ENCODE assay signal across 8 cellular contexts in the genomic region with DNA sequence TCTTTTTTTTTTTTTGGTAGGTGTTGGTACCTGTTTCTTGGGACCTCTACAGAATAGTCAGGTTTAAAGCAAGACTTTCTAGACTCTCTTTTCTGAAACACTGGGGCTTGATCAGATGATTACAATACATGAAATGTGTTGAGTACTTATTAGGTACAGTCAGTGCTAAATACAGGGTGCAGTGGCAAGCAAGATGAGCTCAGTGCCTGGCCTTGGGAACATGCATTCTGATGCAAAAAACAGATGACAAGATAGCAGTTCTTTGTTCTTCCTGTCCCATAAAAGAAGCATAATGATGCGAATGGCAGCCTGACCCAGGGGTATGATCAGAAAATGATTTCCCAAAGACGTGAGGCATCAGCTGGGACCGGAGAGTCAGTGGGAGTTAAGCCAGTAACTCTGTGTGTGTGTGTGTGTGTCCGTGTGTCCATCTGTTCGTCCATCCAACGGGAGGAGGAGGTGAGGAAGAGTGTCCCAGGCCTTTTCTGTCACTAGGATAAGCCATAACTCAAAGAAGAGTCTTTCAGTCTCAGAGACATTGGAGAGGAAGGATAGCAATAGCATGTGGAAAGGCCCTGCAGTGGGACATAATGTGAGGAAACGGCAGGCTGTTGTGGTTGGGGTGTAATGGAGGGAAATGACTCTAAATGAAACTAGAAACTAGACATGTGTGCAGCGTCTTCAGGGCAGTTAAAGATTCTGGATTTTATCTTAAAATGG. TPM values are rescaled to one million over a fixed set of nuclear protein-coding genes. Genes with fewer than 3 reads are reported as not detected.
DNase-seq lines count a peak whose midpoint lies in the region; ATAC-seq, FAIRE-seq and TF ChIP-seq lines count a peak whose summit lies in the region.

No MANE protein-coding gene starts in this region.

- no peak overlapping the region for H3K27ac Mint-ChIP-seq in endothelial cell (ENCODE audit: unreplicated experiment)

- peaks cover 2% of the 10 kb centered on the region for H3K79me2 ChIP-seq in GM12878 (ENCODE audit: control insufficient read depth, insufficient read depth, low read length)

- H3K4me3 Mint-ChIP-seq in endothelial cell (ENCODE audit: unreplicated experiment): no peak overlapping the region

- peaks cover 0 to 3% of the 10 kb centered on the region in 2 experiments; a peak in 3 of 4 replicates for H3K36me3 ChIP-seq in GM12878 (ENCODE audit: control insufficient read depth in 2 of 2, insufficient read depth in 2 of 2, low read length in 1 of 2)

- DNase-seq in GM10266 (ENCODE audit: extremely low spot score) (peak; percentile 30), GM12878 (ENCODE audit: low read depth, low spot score) (peak; percentile 64), cerebellar cortex (ENCODE audit: low spot score) (no peak), NCI-H526 (lab: John Stamatoyannopoulos, UW) (no peak), NCI-H1417 treated with DMSO at 0.1 percent for 48 hours (lab: John Stamatoyannopoulos, UW) (no peak), endothelial cell (ENCODE audit: low spot score) (no peak)

- peak overlapping the region; percentile 12; the same call in 1 of the 2 replicates for H3K4me3 ChIP-seq in GM12878

- CTCF ChIA-PET in GM12878 (lab: Yijun Ruan, JAX): interaction anchor here (0.7 to 1.9 kb wide), 7 partner anchors 10 to 824 kb away, joined by 3 to 4 read pairs (median 3); no protein-coding TSS in a partner anchor

- intact Hi-C loops in GM12878 (cut with micrococcal nuclease; ENCODE audit: unreplicated experiment): loop anchor here (1.0 kb wide), 1 partner anchor 30 kb away; no protein-coding TSS in a partner anchor

- peaks cover 18% of the 10 kb centered on the region for H3K4me1 ChIP-seq in GM12878 (ENCODE audit: control insufficient read depth, insufficient read depth, low read length)

- TF ChIP-seq EP300 in GM12878 (IDR thresholded peaks at IDR 0.05; ENCODE audit: borderline replicate concordance in 1 of 2, control insufficient read depth in 1 of 2, low read depth in 2 of 2, low read length in 2 of 2): peak; percentile 78 to 89

- no peaks in the 10 kb centered on the region for H3K27me3 ChIP-seq in GM12878 (replicated peaks in 1 of 2; ENCODE audit: control insufficient read depth in 2 of 2, insufficient read depth in 2 of 2, low read length in 1 of 2)

- H3K4me2 ChIP-seq in GM12878 (ENCODE audit: control insufficient read depth, insufficient read depth): peak overlapping the region; percentile 52

- no peaks in the 10 kb centered on the region for H3K9me3 Mint-ChIP-seq in endothelial cell (ENCODE audit: unreplicated experiment)

- POLR2A ChIA-PET in GM12878 (lab: Charles Lee): interaction anchor here (0.6 to 2.6 kb wide), 5 partner anchors 10 to 171 kb away, joined by 3 to 15 read pairs (median 6); no protein-coding TSS in a partner anchor

- H3K36me3 Mint-ChIP-seq in endothelial cell (ENCODE audit: low read depth, unreplicated experiment): no peaks in the 10 kb centered on the region

- H2AFZ ChIP-seq in GM12878 (ENCODE audit: control insufficient read depth, low read depth, low read length): peak overlapping the region; percentile 13; the same call in 1 of the 2 replicates

- in situ Hi-C loops in GM12878 (cut with MboI): no loop called here

- H4K20me1 ChIP-seq in GM12878 (ENCODE audit: control insufficient read depth, insufficient read depth): no peaks in the 10 kb centered on the region

- SMC1A ChIA-PET in GM12878 (lab: Charles Lee; ENCODE audit: uncharacterized antibody, unreplicated experiment): interaction anchor here (0.7 to 4.5 kb wide), 8 partner anchors 9 to 137 kb away, joined by 3 to 46 read pairs (median 10); a partner anchor contains a TSS

- no peak for TF ChIP-seq CTCF in GM10266 (IDR thresholded peaks at IDR 0.05; ENCODE audit: control insufficient read depth, insufficient read depth, low read depth, missing control alignments)
- no peak for TF ChIP-seq CTCF in GM12878 (IDR thresholded peaks at IDR 0.05 in 2 of 3, conservative IDR thresholded peaks at IDR 0.05 in 1 of 3; ENCODE audit: control insufficient read depth in 2 of 3, extremely low read depth in 1 of 3, insufficient read depth in 1 of 3, low read depth in 3 of 3, low read length in 3 of 3)
- TF ChIP-seq CTCF in endothelial cell (IDR thresholded peaks at IDR 0.05; ENCODE audit: unreplicated experiment): no peak

- peak overlapping the region; percentile 56 for H3K27ac ChIP-seq in GM12878 (ENCODE audit: control insufficient read depth, insufficient read depth)

- H3K27me3 Mint-ChIP-seq in endothelial cell (ENCODE audit: unreplicated experiment): no peaks in the 10 kb centered on the region

- peak; percentile 98 for ATAC-seq in GM19463 (IDR thresholded peaks at IDR 0.05; ENCODE audit: unreplicated experiment)
- peak; percentile 98 for ATAC-seq in HG03354 (IDR thresholded peaks at IDR 0.05; ENCODE audit: poor library complexity, severe bottlenecking, unreplicated experiment)
- peak; percentile 97 for ATAC-seq in GM12878

- H3K9me3 ChIP-seq in GM12878 (replicated peaks; ENCODE audit: control insufficient read depth, insufficient read depth, low read length): no peaks in the 10 kb centered on the region

- peak; percentile 7; the same call in 1 of the 2 replicates for TF ChIP-seq RAD21 in GM12878 (IDR thresholded peaks at IDR 0.05; ENCODE audit: insufficient read depth, low read depth, low read length)

- H3K9ac ChIP-seq in GM12878 (ENCODE audit: control insufficient read depth, insufficient read depth, low read length): 0 out of 2 replicates have a peak overlapping the region, but pooled peaks have one; percentile 14

- no peak for TF ChIP-seq POLR2A in GM12878 (IDR thresholded peaks at IDR 0.05; ENCODE audit: low read depth, low read length)

- peak; percentile 90 for FAIRE-seq in GM12878 (lab: Jason Lieb, UNC)

- no TSS peak for BruUV-seq in GM12878 (replicated peaks; lab: Mats Ljungman, UMichigan)

- RAD21 ChIA-PET in GM12878 (lab: Charles Lee; ENCODE audit: unreplicated experiment): interaction anchor here (0.7 to 3.3 kb wide), 12 partner anchors 11 to 408 kb away, joined by 3 to 25 read pairs (median 4); a partner anchor contains a TSS

- peaks cover 10% of the 10 kb centered on the region for H3K4me1 Mint-ChIP-seq in endothelial cell (ENCODE audit: unreplicated experiment)

- under 1% methylated on average over 8 of the region's 8 CpGs for WGBS in GM12878 (ENCODE audit: insufficient coverage, insufficient replicate concordance, low lambda C conversion rate, missing lambda C conversion rate)

TF ChIP-seq in GM12878, 131 proteins besides CTCF, POLR2A, EP300 and RAD21 (continues in another document):
- TF ChIP-seq, protein P1, sequence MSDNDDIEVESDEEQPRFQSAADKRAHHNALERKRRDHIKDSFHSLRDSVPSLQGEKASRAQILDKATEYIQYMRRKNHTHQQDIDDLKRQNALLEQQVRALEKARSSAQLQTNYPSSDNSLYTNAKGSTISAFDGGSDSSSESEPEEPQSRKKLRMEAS (IDR thresholded peaks at IDR 0.05; ENCODE audit: low read depth, low read length): no peak
- TF ChIP-seq RELA (IDR thresholded peaks at IDR 0.05; ENCODE audit: borderline replicate concordance, partially characterized antibody) (no peak), MYB (IDR thresholded peaks at IDR 0.05; ENCODE audit: borderline replicate concordance, low read depth, low read length) (0 out of 2 replicates have a peak, but pooled peaks have one; percentile 33), ETV6 (conservative IDR thresholded peaks at IDR 0.05 in 1 of 2, IDR thresholded peaks at IDR 0.05 in 1 of 2; ENCODE audit: borderline replicate concordance in 1 of 2, low read depth in 1 of 2) (peak in 1 of 2 experiments; percentile 97; a peak in 2 of 4 replicates), IKZF1 (conservative IDR thresholded peaks at IDR 0.05) (peak; percentile 94)
- TF ChIP-seq, protein P2, sequence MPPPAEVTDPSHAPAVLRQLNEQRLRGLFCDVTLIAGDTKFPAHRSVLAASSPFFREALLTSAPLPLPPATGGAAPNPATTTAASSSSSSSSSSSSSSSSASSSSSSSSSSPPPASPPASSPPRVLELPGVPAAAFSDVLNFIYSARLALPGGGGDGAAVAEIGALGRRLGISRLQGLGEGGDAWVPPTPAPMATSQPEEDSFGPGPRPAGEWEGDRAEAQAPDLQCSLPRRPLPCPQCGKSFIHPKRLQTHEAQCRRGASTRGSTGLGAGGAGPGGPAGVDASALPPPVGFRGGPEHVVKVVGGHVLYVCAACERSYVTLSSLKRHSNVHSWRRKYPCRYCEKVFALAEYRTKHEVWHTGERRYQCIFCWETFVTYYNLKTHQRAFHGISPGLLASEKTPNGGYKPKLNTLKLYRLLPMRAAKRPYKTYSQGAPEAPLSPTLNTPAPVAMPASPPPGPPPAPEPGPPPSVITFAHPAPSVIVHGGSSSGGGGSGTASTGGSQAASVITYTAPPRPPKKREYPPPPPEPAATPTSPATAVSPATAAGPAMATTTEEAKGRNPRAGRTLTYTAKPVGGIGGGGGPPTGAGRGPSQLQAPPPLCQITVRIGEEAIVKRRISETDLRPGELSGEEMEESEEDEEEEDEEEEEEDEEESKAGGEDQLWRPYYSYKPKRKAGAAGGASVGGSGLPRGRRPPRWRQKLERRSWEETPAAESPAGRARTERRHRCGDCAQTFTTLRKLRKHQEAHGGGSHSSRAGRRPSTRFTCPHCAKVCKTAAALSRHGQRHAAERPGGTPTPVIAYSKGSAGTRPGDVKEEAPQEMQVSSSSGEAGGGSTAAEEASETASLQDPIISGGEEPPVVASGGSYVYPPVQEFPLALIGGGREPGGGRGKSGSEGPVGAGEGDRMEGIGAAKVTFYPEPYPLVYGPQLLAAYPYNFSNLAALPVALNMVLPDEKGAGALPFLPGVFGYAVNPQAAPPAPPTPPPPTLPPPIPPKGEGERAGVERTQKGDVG (CRISPR knock-in tag; IDR thresholded peaks at IDR 0.05): no peak

RNA-seq across cellular contexts. Expression of a gene that starts 32.2 kb away (rescaled TPM):
- 77.0 and 94.9 TPM in 2 replicates for total RNA-seq in GM12878 (2013; cell fraction: nucleolus; rRNA removed)
- total RNA-seq in GM12878 (2014; rRNA removed) (72.5 and 88.7 TPM in 2 replicates), GM12878 (2014; rRNA removed; fragmentation: Illumina TruSeq; extraction: Trizol) (85.2 and 86.5 TPM in 2 replicates), GM12878 (2021) (57.3 and 58.5 TPM in 2 replicates), endothelial cell (ENCODE audit: unreplicated experiment) (7.4 TPM)
- polyA plus RNA-seq in GM12878 (2011; ENCODE audit: low read depth): 23.5 TPM
- polyA plus RNA-seq in GM12878 (2011; rRNA removed) (140 and 174 TPM in 2 replicates), GM12878 (2014; fragmentation: Illumina TruSeq; extraction: Trizol) (98.4 and 167 TPM in 2 replicates), GM12878 (2014; fragmentation: Nextera tagmentation; extraction: Ambion mirVana) (10 to 100 TPM; 26.8 to 35.1 TPM), GM12878 (2014; rRNA removed) (45.1 and 56.6 TPM in 2 replicates), GM12878 (2016; fragmentation: Nextera tagmentation; extraction: Ambion mirVana) (10 to 100 TPM; 11.9 to 12.3 TPM)
- 64.7 and 76.5 TPM in 2 replicates for polyA plus RNA-seq in GM12878 (2011; cell fraction: cytosol; rRNA removed)
- polyA plus RNA-seq in GM12878 (2011; cell fraction: nucleus; rRNA removed): 54.6 and 60.5 TPM in 2 replicates
- 24.1 and 36.5 TPM in 2 replicates for polyA plus RNA-seq in GM12878 (2012)
- 107 and 169 TPM in 2 replicates for polyA minus RNA-seq in GM12878 (2011; rRNA and poly(A)+ RNA removed)
- 31.7 and 34.1 TPM in 2 replicates for polyA minus RNA-seq in GM12878 (2011; cell fraction: cytosol; rRNA and poly(A)+ RNA removed)
- 85.0 and 121 TPM in 2 replicates for polyA minus RNA-seq in GM12878 (2011; cell fraction: nucleus; rRNA and poly(A)+ RNA removed)

Comparison
In these comparisons a context has a peak if more than half of its experiments do, and no peak if none do; other contexts are left out.
1. DNase-seq: peak in GM10266 (single experiment) and GM12878 (single experiment); none in cerebellar cortex (single experiment), NCI-H526 (0 of 2), NCI-H1417 treated with DMSO at 0.1 percent for 48 hours (single experiment) and endothelial cell (single experiment).
2. Peak in every context shown above with its lines, with median percentiles within 50 percentile points of each other: ATAC-seq.